ENCODE assay signal across 18 cellular contexts in the genomic region with DNA sequence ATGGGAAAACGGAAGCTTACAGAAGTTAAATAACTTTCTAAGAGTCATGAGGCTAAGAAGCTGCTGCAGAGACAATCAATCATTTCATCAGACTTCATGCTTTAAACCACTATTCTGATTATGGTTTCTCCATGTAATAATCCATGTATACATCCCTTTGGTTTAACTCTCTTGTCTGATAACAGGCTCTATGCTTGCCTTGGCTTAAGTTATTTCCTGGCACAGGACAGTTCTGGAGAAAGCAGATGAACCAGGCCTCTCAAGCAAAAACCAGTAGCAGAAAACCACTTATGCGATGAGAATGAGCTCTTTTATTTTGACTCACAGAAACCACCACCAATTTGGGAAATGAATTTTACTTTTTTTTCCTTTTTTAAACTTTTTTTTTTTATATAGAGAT. TPM values are rescaled to one million over a fixed set of nuclear protein-coding genes. Genes with fewer than 3 reads are reported as not detected.
A peak's percentile ranks its signal among the peaks of the same experiment; 100 is the strongest.
DNase-seq lines count a peak whose midpoint lies in the region; FAIRE-seq and TF ChIP-seq lines count a peak whose summit lies in the region.
"Had no signal": no experiment of that assay in that cellular context is flagged by ENCODE, and none has a peak within 500 bp of the region (broad histone marks: within the 10 kb centered on the region; RNA-seq: fewer than 3 reads in every experiment).

No MANE protein-coding gene starts in this region.

- no peaks in the 10 kb centered on the region for H3K9me3 ChIP-seq in HEK293 (ENCODE audit: control insufficient read depth, insufficient read depth, low read depth, low read length)
- H3K9me3 ChIP-seq in osteoblast (ENCODE audit: low read depth, low read length), result no peaks in the 10 kb centered on the region
- H3K9me3 ChIP-seq: BLaER1 treated with 17β-estradiol and CSF1 and Interleukin-3, amounts not matched to agents 10 nM and 100 nM had no signal

- POLR2A ChIA-PET in HEK293 (lab: Yijun Ruan, JAX), result no interaction called here
- POLR2A ChIA-PET in HEK293T (lab: Yijun Ruan, JAX), result no interaction called here

- FAIRE-seq in GM12891 (lab: Jason Lieb, UNC), result peak; percentile 28
- FAIRE-seq: A204.1, H1 had no signal

- H3K4me3 ChIP-seq in HEK293 (ENCODE audit: low read depth, low read length) (no peak overlapping the region), osteoblast (ENCODE audit: insufficient read depth, low read length) (no peak overlapping the region)
- H3K4me3 ChIP-seq: BLaER1 treated with 17β-estradiol and CSF1 and Interleukin-3, amounts not matched to agents 10 nM and 100 nM had no signal

- no peaks in the 10 kb centered on the region for H3K36me3 ChIP-seq in HEK293 (ENCODE audit: control insufficient read depth in 2 of 2, insufficient read depth in 1 of 2, low read length in 2 of 2)
- H3K36me3 ChIP-seq in osteoblast (ENCODE audit: insufficient read depth, low read length), result no peaks in the 10 kb centered on the region
- H3K36me3 ChIP-seq: BLaER1 treated with 17β-estradiol and CSF1 and Interleukin-3, amounts not matched to agents 10 nM and 100 nM had no signal

- no peaks in the 10 kb centered on the region for H3K4me1 ChIP-seq in HEK293 (ENCODE audit: control insufficient read depth, insufficient read depth, low read length)
- H3K4me1 ChIP-seq in osteoblast (ENCODE audit: insufficient read depth, low read length), result no peaks in the 10 kb centered on the region

- H2AFZ ChIP-seq in osteoblast (ENCODE audit: low read length), result peak overlapping the region; percentile 28

- TF ChIP-seq CTCF in HEK293 (tag by site-specific recombination; IDR thresholded peaks at IDR 0.05), result no peak
- TF ChIP-seq CTCF in osteoblast (IDR thresholded peaks at IDR 0.05; ENCODE audit: extremely low read depth, low read depth, low read length), result no peak

- no peak overlapping the region for H3K27ac ChIP-seq in HEK293 (ENCODE audit: extremely low read depth, low read depth, low read length)
- no peak overlapping the region for H3K27ac ChIP-seq in osteoblast (ENCODE audit: low read depth, low read length)
- H3K27ac ChIP-seq: BLaER1 treated with 17β-estradiol and CSF1 and Interleukin-3, amounts not matched to agents 10 nM and 100 nM; HL-60 had no signal

- DNase-seq in GM12891 (ENCODE audit: insufficient read length, low spot score), result no peak
- peak; percentile 73 for DNase-seq in SK-MEL-5 (ENCODE audit: low read depth, low spot score)
- DNase-seq in osteoblast (ENCODE audit: insufficient read length, low spot score, missing footprints), result no peak
- no peak for DNase-seq in NCI-H187 treated with DMSO at 0.1 percent for 48 hours (lab: John Stamatoyannopoulos, UW)
- no peak for DNase-seq in NCI-H2196 (lab: John Stamatoyannopoulos, UW; ENCODE audit: unreplicated experiment)
- DNase-seq in HEK293T (ENCODE audit: extremely low spot score), result no peak
- DNase-seq: ACHN; Calu3; CD8-positive, alpha-beta T cell; DMS53; DND-41; EL; H9 had no signal

- in situ Hi-C loops in SK-MEL-5 (cut with HindIII; ENCODE audit: low pct_unique_long_range_greater_than_20kb, low sequenced_read_pairs), result no loop called here

- no peak overlapping the region for H3K4me2 ChIP-seq in osteoblast (ENCODE audit: insufficient read depth, low read length)

- CTCF ChIA-PET in HEK293 (lab: Yijun Ruan, JAX) (interaction anchor here (0.7 kb wide), 1 partner anchor 562 kb away, joined by 3 read pairs; no protein-coding TSS in a partner anchor), HEK293T (lab: Yijun Ruan, JAX) (no interaction called here)

- TF ChIP-seq POLR2A in GM12891 (IDR thresholded peaks at IDR 0.05; ENCODE audit: low read depth, low read length), result no peak

- H4K20me1 ChIP-seq in osteoblast (ENCODE audit: insufficient read depth, low read length), result no peaks in the 10 kb centered on the region
- H4K20me1 ChIP-seq: BLaER1 treated with 17β-estradiol and CSF1 and Interleukin-3, amounts not matched to agents 10 nM and 100 nM had no signal

- H3K27me3 ChIP-seq in osteoblast (ENCODE audit: insufficient read depth, low read length), result no peaks in the 10 kb centered on the region
- H3K27me3 ChIP-seq: BLaER1 treated with 17β-estradiol and CSF1 and Interleukin-3, amounts not matched to agents 10 nM and 100 nM had no signal

- H3K79me2 ChIP-seq in osteoblast (ENCODE audit: insufficient read depth, low read length), result no peaks in the 10 kb centered on the region

TF ChIP-seq in GM12891, 5 proteins besides CTCF, POLR2A, EP300 and RAD21:
- TF ChIP-seq TAF1 (IDR thresholded peaks at IDR 0.05; ENCODE audit: low read depth, low read length) (no peak), POU2F2 (IDR thresholded peaks at IDR 0.05; ENCODE audit: low read depth, low read length) (no peak), SPI1 (IDR thresholded peaks at IDR 0.05; ENCODE audit: low read depth, low read length) (no peak), POLR2AphosphoS5 (IDR thresholded peaks at IDR 0.05; ENCODE audit: low read depth, low read length) (no peak), PAX5 (IDR thresholded peaks at IDR 0.05; ENCODE audit: insufficient read depth, low read length, severe bottlenecking) (no peak)

TF ChIP-seq in HEK293, 187 proteins besides CTCF, POLR2A, EP300 and RAD21 (continues in another document):
- TF ChIP-seq, protein P1, sequence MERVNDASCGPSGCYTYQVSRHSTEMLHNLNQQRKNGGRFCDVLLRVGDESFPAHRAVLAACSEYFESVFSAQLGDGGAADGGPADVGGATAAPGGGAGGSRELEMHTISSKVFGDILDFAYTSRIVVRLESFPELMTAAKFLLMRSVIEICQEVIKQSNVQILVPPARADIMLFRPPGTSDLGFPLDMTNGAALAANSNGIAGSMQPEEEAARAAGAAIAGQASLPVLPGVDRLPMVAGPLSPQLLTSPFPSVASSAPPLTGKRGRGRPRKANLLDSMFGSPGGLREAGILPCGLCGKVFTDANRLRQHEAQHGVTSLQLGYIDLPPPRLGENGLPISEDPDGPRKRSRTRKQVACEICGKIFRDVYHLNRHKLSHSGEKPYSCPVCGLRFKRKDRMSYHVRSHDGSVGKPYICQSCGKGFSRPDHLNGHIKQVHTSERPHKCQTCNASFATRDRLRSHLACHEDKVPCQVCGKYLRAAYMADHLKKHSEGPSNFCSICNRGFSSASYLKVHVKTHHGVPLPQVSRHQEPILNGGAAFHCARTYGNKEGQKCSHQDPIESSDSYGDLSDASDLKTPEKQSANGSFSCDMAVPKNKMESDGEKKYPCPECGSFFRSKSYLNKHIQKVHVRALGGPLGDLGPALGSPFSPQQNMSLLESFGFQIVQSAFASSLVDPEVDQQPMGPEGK (tag by site-specific recombination; IDR thresholded peaks at IDR 0.05), result no peak
- 0 out of 2 replicates have a peak, but pooled peaks have one; percentile 19 for TF ChIP-seq ZBTB17 (tag by site-specific recombination; IDR thresholded peaks at IDR 0.05)
- no peak for TF ChIP-seq GLI2 (tag by site-specific recombination; IDR thresholded peaks at IDR 0.05; ENCODE audit: borderline replicate concordance, low read depth)
- no peak for TF ChIP-seq GLI4 (tag by site-specific recombination; IDR thresholded peaks at IDR 0.05)
- no peak for TF ChIP-seq SETDB1 (IDR thresholded peaks at IDR 0.05; ENCODE audit: insufficient read length, low read length)
- no peak for TF ChIP-seq ZNF133 (tag by site-specific recombination; IDR thresholded peaks at IDR 0.05)
- no peak for TF ChIP-seq WT1 (tag by site-specific recombination; IDR thresholded peaks at IDR 0.05)
- no peak for TF ChIP-seq IKZF3 (tag by site-specific recombination; IDR thresholded peaks at IDR 0.05)
- TF ChIP-seq ZNF658 (tag by site-specific recombination; IDR thresholded peaks at IDR 0.05), result no peak
- TF ChIP-seq KLF16 (tag by site-specific recombination; IDR thresholded peaks at IDR 0.05), result no peak

TF ChIP-seq in HEK293T, 16 proteins besides CTCF, POLR2A, EP300 and RAD21:
- TF ChIP-seq L3MBTL2 (conservative IDR thresholded peaks at IDR 0.05) (no peak), LEF1 (IDR thresholded peaks at IDR 0.05; ENCODE audit: borderline replicate concordance) (no peak), BHLHE40 (IDR thresholded peaks at IDR 0.05; ENCODE audit: borderline replicate concordance) (no peak), HDGF (IDR thresholded peaks at IDR 0.05; ENCODE audit: borderline replicate concordance) (no peak), FOXK2 (IDR thresholded peaks at IDR 0.05) (no peak), ARNT (IDR thresholded peaks at IDR 0.05) (no peak), FOXA1 (IDR thresholded peaks at IDR 0.05) (no peak), CTBP1 (IDR thresholded peaks at IDR 0.05; ENCODE audit: borderline replicate concordance) (no peak)
- TF ChIP-seq, protein P2, sequence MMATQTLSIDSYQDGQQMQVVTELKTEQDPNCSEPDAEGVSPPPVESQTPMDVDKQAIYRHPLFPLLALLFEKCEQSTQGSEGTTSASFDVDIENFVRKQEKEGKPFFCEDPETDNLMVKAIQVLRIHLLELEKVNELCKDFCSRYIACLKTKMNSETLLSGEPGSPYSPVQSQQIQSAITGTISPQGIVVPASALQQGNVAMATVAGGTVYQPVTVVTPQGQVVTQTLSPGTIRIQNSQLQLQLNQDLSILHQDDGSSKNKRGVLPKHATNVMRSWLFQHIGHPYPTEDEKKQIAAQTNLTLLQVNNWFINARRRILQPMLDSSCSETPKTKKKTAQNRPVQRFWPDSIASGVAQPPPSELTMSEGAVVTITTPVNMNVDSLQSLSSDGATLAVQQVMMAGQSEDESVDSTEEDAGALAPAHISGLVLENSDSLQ (IDR thresholded peaks at IDR 0.05), result no peak

RNA-seq across cellular contexts. Expression of gene PCF11, which starts 6.5 kb away (rescaled TPM):
- 43.3 TPM for polyA plus RNA-seq in GM12891 (2012; ENCODE audit: low read depth, missing spikeins)
- total RNA-seq in SK-MEL-5 (2014; rRNA removed; shearing (Covaris generic)), result 20.1 and 24.6 TPM in 2 replicates
- polyA plus RNA-seq in SK-MEL-5 (2015; cell fraction: cytosol; rRNA removed), result 16.1 and 17.6 TPM in 2 replicates
- polyA plus RNA-seq in SK-MEL-5 (2015; cell fraction: nucleus; rRNA removed), result 162 and 170 TPM in 2 replicates
- 38.4 and 43.0 TPM in 2 replicates for total RNA-seq in osteoblast

RNA-seq across cellular contexts. Expression of gene ANKRD42, which starts 43.1 kb away (rescaled TPM):
- polyA plus RNA-seq in GM12891 (2012; ENCODE audit: low read depth, missing spikeins), result 2.5 TPM
- total RNA-seq in SK-MEL-5 (2014; rRNA removed; shearing (Covaris generic)), result 2.6 and 2.8 TPM in 2 replicates
- 5.8 and 6.0 TPM in 2 replicates for polyA plus RNA-seq in SK-MEL-5 (2015; cell fraction: cytosol; rRNA removed)
- polyA plus RNA-seq in SK-MEL-5 (2015; cell fraction: nucleus; rRNA removed), result 5.6 and 8.5 TPM in 2 replicates
- 10.3 and 10.5 TPM in 2 replicates for total RNA-seq in osteoblast
